Comparison of ENCODE assay signal across 21 cellular contexts in the genomic region with DNA sequence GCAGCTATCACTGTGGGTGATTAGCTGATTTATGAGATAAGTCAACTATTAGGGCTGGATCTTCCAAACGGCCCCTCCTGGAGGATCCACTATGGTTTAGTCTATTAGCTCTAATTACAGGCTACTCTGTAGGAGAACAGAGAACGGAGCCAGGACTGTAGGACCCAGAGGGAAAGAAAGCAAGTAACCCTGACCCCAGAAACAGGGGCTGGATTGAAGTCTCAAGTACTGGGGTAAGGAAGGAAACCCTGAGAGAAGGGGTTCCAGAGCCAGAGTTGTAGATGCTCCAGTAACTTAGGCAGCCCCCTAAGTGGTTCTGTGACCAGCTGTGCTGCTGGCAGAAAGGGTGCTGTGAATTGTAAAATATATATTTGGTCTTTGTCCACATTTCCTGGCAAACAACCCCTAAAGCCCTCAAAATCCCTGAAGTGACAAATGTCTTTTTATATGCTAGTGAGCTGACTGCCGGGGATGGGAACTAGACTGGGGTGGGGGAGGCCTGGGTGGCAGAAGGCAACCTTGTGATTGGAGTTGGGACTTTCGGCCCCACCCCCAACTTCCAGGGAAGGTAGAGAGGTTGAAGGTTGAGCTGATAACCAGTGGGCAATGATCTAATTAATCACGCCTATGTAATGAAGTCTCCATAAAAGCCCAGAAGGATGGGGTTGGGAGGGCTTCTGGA. TPM values are rescaled to one million over a fixed set of nuclear protein-coding genes. Genes with fewer than 3 reads are reported as not detected.
DNase-seq lines count a peak whose midpoint lies in the region; ATAC-seq and TF ChIP-seq lines count a peak whose summit lies in the region.
"Had no signal": no experiment of that assay in that cellular context is flagged by ENCODE, and none has a peak within 500 bp of the region (broad histone marks: within the 10 kb centered on the region; RNA-seq: fewer than 3 reads in every experiment).

No MANE protein-coding gene starts in this region.

- H3K9me3 Mint-ChIP-seq in activated T-helper 17 cell treated with anti-CD3 and anti-CD28 coated beads, Interleukin-2, amount 50 U/mL, for 72 hours: no peaks in the 10 kb centered on the region
- H3K9me3 Mint-ChIP-seq in activated CD4-positive, alpha-beta T cell treated with anti-CD3 and anti-CD28 coated beads, Interleukin-2, amount 10 ng/mL, durations not matched to agents 24 days and 14 days: no peaks in the 10 kb centered on the region
- H3K9me3 Mint-ChIP-seq: activated CD4-positive, alpha-beta memory T cell treated with anti-CD3 and anti-CD28 coated beads for 36 hours had no signal

- H3K4me1 ChIP-seq in left ventricle myocardium inferior: peaks cover 30% of the 10 kb centered on the region

- no peaks in the 10 kb centered on the region for H3K36me3 Mint-ChIP-seq in activated T-helper 17 cell treated with anti-CD3 and anti-CD28 coated beads, Interleukin-2, amount 50 U/mL, for 72 hours (ENCODE audit: low read depth)
- no peaks in the 10 kb centered on the region for H3K36me3 Mint-ChIP-seq in activated CD4-positive, alpha-beta T cell treated with anti-CD3 and anti-CD28 coated beads, Interleukin-2, amount 10 ng/mL, durations not matched to agents 24 days and 14 days (ENCODE audit: low read depth)

- H3K36me3 ChIP-seq in left ventricle myocardium inferior: no peaks in the 10 kb centered on the region
- H3K36me3 ChIP-seq: heart right ventricle, vagina had no signal

- no peak for DNase-seq in left ventricle myocardium superior
- DNase-seq in left ventricle myocardium inferior: no peak
- peak; percentile 43 for DNase-seq in left kidney (ENCODE audit: low read depth, low spot score)
- no peak for DNase-seq in NCI-H748 (lab: John Stamatoyannopoulos, UW; ENCODE audit: unreplicated experiment)
- DNase-seq in activated CD4-positive, alpha-beta T cell treated with anti-CD3 and anti-CD28 coated beads, Interleukin-2, amount 10 ng/mL, durations not matched to agents 24 days and 14 days: no peak
- no peak for DNase-seq in activated naive CD4-positive, alpha-beta T cell treated with Interleukin-2 at 50 U/mL for 16 hours
- DNase-seq: activated CD4-positive, alpha-beta memory T cell treated with anti-CD3 and anti-CD28 coated beads for 36 hours; activated T-cell treated with anti-CD3 and anti-CD28 coated beads, Interleukin-2, amount 50 U/mL, for 48 hours; effector CD4-positive, alpha-beta T cell; GOT3; NCI-H2029; NCI-H526 had no signal

- ATAC-seq in left ventricle myocardium superior: peak; percentile 46
- ATAC-seq in activated T-helper 17 cell treated with anti-CD3 and anti-CD28 coated beads, Interleukin-2, amount 50 U/mL, for 72 hours (replicated peaks): no peak
- ATAC-seq in HG03025 (IDR thresholded peaks at IDR 0.05; ENCODE audit: low FRiP score, unreplicated experiment): no peak

- H3K4me1 Mint-ChIP-seq in activated T-helper 17 cell treated with anti-CD3 and anti-CD28 coated beads, Interleukin-2, amount 50 U/mL, for 72 hours: peaks cover 41% of the 10 kb centered on the region
- H3K4me1 Mint-ChIP-seq in activated CD4-positive, alpha-beta T cell treated with anti-CD3 and anti-CD28 coated beads, Interleukin-2, amount 10 ng/mL, durations not matched to agents 24 days and 14 days: peaks cover 29% of the 10 kb centered on the region

- H3K4me3 ChIP-seq in left ventricle myocardium inferior: no peak overlapping the region
- H3K4me3 ChIP-seq: heart right ventricle, vagina had no signal

- H3K27ac ChIP-seq in left ventricle myocardium inferior (replicated peaks): no peak overlapping the region
- H3K27ac ChIP-seq: heart right ventricle, vagina had no signal

- no peak for TF ChIP-seq CTCF in left ventricle myocardium inferior (IDR thresholded peaks at IDR 0.05; ENCODE audit: borderline replicate concordance)

- H3K9me3 ChIP-seq in left ventricle myocardium inferior (replicated peaks): no peaks in the 10 kb centered on the region
- H3K9me3 ChIP-seq: heart right ventricle, vagina had no signal

- intact Hi-C loops in left ventricle myocardium superior (cut with micrococcal nuclease) (no loop called here), left ventricle myocardium inferior (cut with micrococcal nuclease) (no loop called here)
- intact Hi-C loops in activated CD4-positive, alpha-beta T cell treated with anti-CD3 and anti-CD28 coated beads, Interleukin-2, amount 10 ng/mL, durations not matched to agents 24 days and 14 days (cut with micrococcal nuclease): loop anchor here (2.0 to 5.0 kb wide), 2 partner anchors 25 to 39 kb away; a partner anchor contains a TSS

- H3K27ac Mint-ChIP-seq in activated T-helper 17 cell treated with anti-CD3 and anti-CD28 coated beads, Interleukin-2, amount 50 U/mL, for 72 hours: peak overlapping the region; percentile 28
- no peak overlapping the region for H3K27ac Mint-ChIP-seq in activated CD4-positive, alpha-beta T cell treated with anti-CD3 and anti-CD28 coated beads, Interleukin-2, amount 10 ng/mL, durations not matched to agents 24 days and 14 days
- H3K27ac Mint-ChIP-seq: activated CD4-positive, alpha-beta memory T cell treated with anti-CD3 and anti-CD28 coated beads for 36 hours had no signal

- peaks cover 20% of the 10 kb centered on the region for H3K27me3 ChIP-seq in left ventricle myocardium inferior (ENCODE audit: low read depth)
- H3K27me3 ChIP-seq: vagina had no signal

- no peak overlapping the region for H3K4me3 Mint-ChIP-seq in activated T-helper 17 cell treated with anti-CD3 and anti-CD28 coated beads, Interleukin-2, amount 50 U/mL, for 72 hours
- no peak overlapping the region for H3K4me3 Mint-ChIP-seq in activated CD4-positive, alpha-beta T cell treated with anti-CD3 and anti-CD28 coated beads, Interleukin-2, amount 10 ng/mL, durations not matched to agents 24 days and 14 days
- H3K4me3 Mint-ChIP-seq: activated CD4-positive, alpha-beta memory T cell treated with anti-CD3 and anti-CD28 coated beads for 36 hours had no signal

- H3K27me3 Mint-ChIP-seq in activated T-helper 17 cell treated with anti-CD3 and anti-CD28 coated beads, Interleukin-2, amount 50 U/mL, for 72 hours: no peaks in the 10 kb centered on the region
- H3K27me3 Mint-ChIP-seq in activated CD4-positive, alpha-beta T cell treated with anti-CD3 and anti-CD28 coated beads, Interleukin-2, amount 10 ng/mL, durations not matched to agents 24 days and 14 days: peaks cover 15% of the 10 kb centered on the region
- H3K27me3 Mint-ChIP-seq: activated CD4-positive, alpha-beta memory T cell treated with anti-CD3 and anti-CD28 coated beads for 36 hours had no signal

RNA-seq across cellular contexts. Expression of a gene that starts 2.8 kb away (rescaled TPM):
- total RNA-seq in left ventricle myocardium superior: not detected
- not detected for total RNA-seq in left ventricle myocardium inferior
- 1 to 10 TPM in 1 of 2 donors, under 1 TPM in 1; 0.65 to 1.8 TPM for total RNA-seq in activated T-helper 17 cell treated with anti-CD3 and anti-CD28 coated beads, Interleukin-2, amount 50 U/mL, for 72 hours
- 0.09 and 0.26 TPM in 2 replicates for total RNA-seq in activated CD4-positive, alpha-beta T cell treated with anti-CD3 and anti-CD28 coated beads, Interleukin-2, amount 10 ng/mL, durations not matched to agents 24 days and 14 days
- total RNA-seq: G401, myocyte had no signal

RNA-seq across cellular contexts. Expression of a gene that starts 24.7 kb away (rescaled TPM):
- total RNA-seq in left ventricle myocardium superior: 73.9 TPM
- total RNA-seq in left ventricle myocardium inferior: 68.4 TPM
- 100 to 1,000 TPM; 116 to 146 TPM for total RNA-seq in activated T-helper 17 cell treated with anti-CD3 and anti-CD28 coated beads, Interleukin-2, amount 50 U/mL, for 72 hours
- 85.8 and 89.7 TPM in 2 replicates for total RNA-seq in activated CD4-positive, alpha-beta T cell treated with anti-CD3 and anti-CD28 coated beads, Interleukin-2, amount 10 ng/mL, durations not matched to agents 24 days and 14 days

RNA-seq across cellular contexts. Expression of a gene that starts 37.4 kb away (rescaled TPM):
- total RNA-seq in left ventricle myocardium superior (not detected), left ventricle myocardium inferior (not detected)
- total RNA-seq in activated T-helper 17 cell treated with anti-CD3 and anti-CD28 coated beads, Interleukin-2, amount 50 U/mL, for 72 hours: not detected
- not detected in 2 replicates for total RNA-seq in activated CD4-positive, alpha-beta T cell treated with anti-CD3 and anti-CD28 coated beads, Interleukin-2, amount 10 ng/mL, durations not matched to agents 24 days and 14 days
- total RNA-seq: activated CD4-positive, alpha-beta memory T cell treated with anti-CD3 and anti-CD28 coated beads for 36 hours; G401; heart right ventricle; lower leg skin; MCF 10A; myocyte; pulmonary artery endothelial cell; vagina had no signal

RNA-seq across cellular contexts. Expression of a gene that starts 43.3 kb away (rescaled TPM):
- 0.57 TPM for total RNA-seq in left ventricle myocardium superior
- 0.47 TPM for total RNA-seq in left ventricle myocardium inferior
- 1 to 10 TPM in 1 of 2 donors, under 1 TPM in 1; 0.85 to 1.1 TPM for total RNA-seq in activated T-helper 17 cell treated with anti-CD3 and anti-CD28 coated beads, Interleukin-2, amount 50 U/mL, for 72 hours
- 0.37 and 0.45 TPM in 2 replicates for total RNA-seq in activated CD4-positive, alpha-beta T cell treated with anti-CD3 and anti-CD28 coated beads, Interleukin-2, amount 10 ng/mL, durations not matched to agents 24 days and 14 days
